Comparison of ENCODE assay signal across 20 cellular contexts in genomic region chr1:24082372-24082771, GRCh38. TPM values are rescaled to one million over a fixed set of nuclear protein-coding genes. Genes with fewer than 3 reads are reported as not detected.
"Had no signal": no experiment of that assay in that cellular context is flagged by ENCODE, and none has a peak within 500 bp of the region (broad histone marks: within the 10 kb centered on the region; RNA-seq: fewer than 3 reads in every experiment).

No MANE protein-coding gene starts in this region.

- H3K36me3 ChIP-seq: MG63, SJSA1 had no signal

- H3K27me3 ChIP-seq: MG63, SJSA1 had no signal

- DNase-seq: KBM-7, MG63, NCI-H1092 treated with DMSO at 0.1 percent for 48 hours, NCI-H1436, NCI-H187, NCI-H2029, NCI-H2081 treated with DMSO at 0.1 percent for 48 hours, NCI-H2171, NCI-H226, NCI-H446, NCI-H510A, NCI-H524 treated with DMSO at 0.1 percent for 48 hours, NCI-H69, NCI-H774, Right ventricle myocardium superior, RPMI8226, SIG-M5 had no signal

- H3K9me3 ChIP-seq: MG63, SJSA1 had no signal

- H3K4me1 ChIP-seq: SJSA1 had no signal

- H3K27ac ChIP-seq: SJSA1, SK-N-MC had no signal

- H3K4me3 ChIP-seq: MG63, SJSA1, SK-N-MC had no signal

RNA-seq across cellular contexts. Expression of gene MYOM3, which starts 29.6 kb away (rescaled TPM):
- total RNA-seq: LHCN-M2 had no signal
